25 cellular contexts compared by ENCODE assay signal in the genomic region with DNA sequence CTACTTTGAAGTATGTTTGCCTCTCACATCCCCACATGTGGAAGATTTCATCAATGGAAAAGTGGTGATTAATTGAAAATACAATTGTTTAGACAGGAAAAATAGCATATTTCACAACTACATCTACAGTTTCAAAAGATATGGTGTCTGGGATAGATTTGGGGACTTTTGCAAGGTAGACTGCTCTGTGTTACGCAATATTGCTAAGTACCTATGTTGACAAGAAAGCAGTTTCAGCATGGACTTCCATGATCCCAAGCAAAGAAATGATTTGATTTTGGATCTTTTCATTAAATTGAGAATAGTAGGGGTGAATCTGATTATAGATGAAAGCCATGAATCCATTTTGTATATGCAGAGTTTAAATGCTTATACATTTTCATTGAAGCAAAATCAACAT. TPM values are rescaled to one million over a fixed set of nuclear protein-coding genes. Genes with fewer than 3 reads are reported as not detected.
"Had no signal": no experiment of that assay in that cellular context is flagged by ENCODE, and none has a peak within 500 bp of the region (broad histone marks: within the 10 kb centered on the region; RNA-seq: fewer than 3 reads in every experiment).

No MANE protein-coding gene starts in this region.

- H3K27me3 ChIP-seq: SJCRH30 had no signal

- H3K4me2 ChIP-seq: KMS-11 had no signal

- H3K9ac ChIP-seq: KMS-11 had no signal

- H3K4me1 ChIP-seq: SJCRH30 had no signal

- ATAC-seq: Panc1, PC-3, SK-N-SH treated with all-trans-retinoic acid at 6 μM for 48 hours had no signal

- H3K9me3 ChIP-seq: SJCRH30 had no signal

- H3K27ac ChIP-seq: KMS-11, RWPE1, SJCRH30 had no signal

- DNase-seq: Kasumi-1, MM.1S, NCI-H1092 treated with DMSO at 0.1 percent for 48 hours, NCI-H1436, NCI-H187, NCI-H2029, NCI-H2081 treated with DMSO at 0.1 percent for 48 hours, NCI-H2171, NCI-H226, NCI-H446, NCI-H510A, NCI-H524 treated with DMSO at 0.1 percent for 48 hours, NCI-H69, NCI-H774, PC-3, SHP77 treated with DMSO at 0.1 percent for 48 hours, SJCRH30, T-helper 1 cell had no signal

- H3K4me3 ChIP-seq: SJCRH30 had no signal

RNA-seq across cellular contexts. Expression of a gene that starts 40.0 kb away (rescaled TPM):
- total RNA-seq: HT1080 had no signal

RNA-seq across cellular contexts. Expression of a gene that starts 48.2 kb away (rescaled TPM):
- total RNA-seq: HT1080, M059J, OCI-LY7, PC-3, SJCRH30 had no signal
